8 cellular contexts compared by ENCODE assay signal in the genomic region with DNA sequence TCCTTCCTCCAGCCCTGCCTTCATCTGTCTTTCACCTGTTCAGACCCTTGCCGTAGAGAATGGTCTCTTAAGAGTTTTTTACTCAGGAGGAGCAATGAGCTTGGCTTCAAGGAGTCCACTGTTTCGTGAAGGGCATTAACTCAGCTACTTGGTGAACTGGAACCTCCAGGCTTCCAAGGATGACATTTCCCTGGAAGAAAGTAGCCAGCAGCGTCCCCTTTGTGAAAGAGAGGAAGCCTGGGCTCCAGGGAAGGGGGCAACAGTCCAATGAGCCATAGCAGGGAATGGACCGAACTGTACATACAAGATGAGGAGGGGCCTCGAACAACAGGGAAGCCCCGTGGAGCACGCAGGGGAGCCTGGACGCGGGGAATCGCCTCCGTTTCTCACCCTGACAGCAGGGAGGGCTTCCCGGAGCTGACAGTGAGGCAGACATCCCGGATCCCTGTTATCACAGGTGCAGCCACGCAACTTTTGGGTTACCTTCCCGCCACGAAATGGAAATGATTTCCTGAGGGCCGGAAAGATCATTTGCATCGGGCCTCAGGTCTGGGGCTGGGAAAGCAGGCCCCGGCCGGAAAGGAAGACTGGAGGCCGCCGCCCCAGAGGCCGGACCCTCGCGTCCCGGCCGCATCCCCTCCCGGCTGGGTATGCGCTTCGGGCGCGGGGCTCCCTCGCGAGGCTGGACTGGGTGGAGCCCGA. TPM values are rescaled to one million over a fixed set of nuclear protein-coding genes. Genes with fewer than 3 reads are reported as not detected.
DNase-seq lines count a peak whose midpoint lies in the region; ATAC-seq and TF ChIP-seq lines count a peak whose summit lies in the region.

No MANE protein-coding gene starts in this region.

- H3K4me1 ChIP-seq in ascending aorta (peaks cover 9 to 11% of the 10 kb centered on the region in 2 donors), suprapubic skin (peaks cover 50% of the 10 kb centered on the region)

- H3K4me3 ChIP-seq in ascending aorta (peak overlapping the region; percentile 60 to 63), lower leg skin (ENCODE audit: low read depth, poor library complexity, severe bottlenecking) (peak overlapping the region; percentile 46), suprapubic skin (peak overlapping the region; percentile 58)

- H3K27me3 Mint-ChIP-seq in activated CD4-positive, alpha-beta T cell treated with anti-CD3 and anti-CD28 coated beads, Interleukin-2, amount 10 ng/mL, durations not matched to agents 7 days and 5 days = peaks cover 30% of the 10 kb centered on the region

- H3K9me3 ChIP-seq in ascending aorta = no peaks in the 10 kb centered on the region
- H3K9me3 ChIP-seq in suprapubic skin = no peaks in the 10 kb centered on the region

- no peak for TF ChIP-seq POLR2A in lower leg skin (IDR thresholded peaks at IDR 0.05)
- no peak for TF ChIP-seq POLR2A in suprapubic skin (IDR thresholded peaks at IDR 0.05)

- no peak overlapping the region for H3K27ac ChIP-seq in ascending aorta
- peak overlapping the region; percentile 90 for H3K27ac ChIP-seq in suprapubic skin

- no peak for ATAC-seq in HG03095 (IDR thresholded peaks at IDR 0.05; ENCODE audit: unreplicated experiment)

- H3K9me3 Mint-ChIP-seq in activated CD4-positive, alpha-beta T cell treated with anti-CD3 and anti-CD28 coated beads, Interleukin-2, amount 10 ng/mL, durations not matched to agents 7 days and 5 days = no peaks in the 10 kb centered on the region

- no peaks in the 10 kb centered on the region for H3K36me3 ChIP-seq in ascending aorta
- no peaks in the 10 kb centered on the region for H3K36me3 ChIP-seq in suprapubic skin

- 23 to 35% methylated on average over 15 to 16 of the region's 35 CpGs for WGBS in lower leg skin, 2 donors
- 31% methylated on average over 5 of the region's 35 CpGs for WGBS in suprapubic skin

- POLR2A ChIA-PET in activated CD4-positive, alpha-beta T cell treated with anti-CD3 and anti-CD28 coated beads, Interleukin-2, amount 10 ng/mL, durations not matched to agents 7 days and 5 days (lab: Charles Lee) = no interaction called here

- intact Hi-C loops in ascending aorta (cut with DNase I) (no loop called here), lower leg skin (cut with DNase I; ENCODE audit: low total_unique reads) (no loop called here)

- no peak overlapping the region for H3K27ac Mint-ChIP-seq in activated CD4-positive, alpha-beta T cell treated with anti-CD3 and anti-CD28 coated beads, Interleukin-2, amount 10 ng/mL, durations not matched to agents 7 days and 5 days

- H3K36me3 Mint-ChIP-seq in activated CD4-positive, alpha-beta T cell treated with anti-CD3 and anti-CD28 coated beads, Interleukin-2, amount 10 ng/mL, durations not matched to agents 7 days and 5 days (ENCODE audit: low read depth) = no peaks in the 10 kb centered on the region

- no peak for TF ChIP-seq CTCF in ascending aorta (IDR thresholded peaks at IDR 0.05)
- TF ChIP-seq CTCF in lower leg skin (IDR thresholded peaks at IDR 0.05) = no peak
- no peak for TF ChIP-seq CTCF in suprapubic skin (IDR thresholded peaks at IDR 0.05)

- H3K4me3 Mint-ChIP-seq in activated CD4-positive, alpha-beta T cell treated with anti-CD3 and anti-CD28 coated beads, Interleukin-2, amount 10 ng/mL, durations not matched to agents 7 days and 5 days = peak overlapping the region; percentile 66

- CTCF ChIA-PET in activated CD4-positive, alpha-beta T cell treated with anti-CD3 and anti-CD28 coated beads, Interleukin-2, amount 10 ng/mL, durations not matched to agents 7 days and 5 days (lab: Charles Lee) = interaction anchor here (0.6 to 3.9 kb wide), 7 partner anchors 14 to 737 kb away, joined by 3 to 34 read pairs (median 3); partner anchors contain the start of genes PPP1R14D and VPS18

- no peak for DNase-seq in activated CD4-positive, alpha-beta T cell treated with anti-CD3 and anti-CD28 coated beads, Interleukin-2, amount 10 ng/mL, durations not matched to agents 7 days and 5 days
- DNase-seq in activated CD4-positive, alpha-beta T cell treated with anti-CD3 and anti-CD28 coated beads for 4 hours = no peak
- DNase-seq in ascending aorta (ENCODE audit: low spot score in 2 of 2) = no peak
- no peak for DNase-seq in lower leg skin (ENCODE audit: low spot score in 2 of 2)
- no peak for DNase-seq in suprapubic skin (ENCODE audit: low spot score in 2 of 2)
- DNase-seq in islet precursor cell = no peak
- DNase-seq in HuH-7 (ENCODE audit: low spot score) = no peak

- no peak for TF ChIP-seq EP300 in suprapubic skin (IDR thresholded peaks at IDR 0.05)

- peaks cover 31% of the 10 kb centered on the region for H3K4me1 Mint-ChIP-seq in activated CD4-positive, alpha-beta T cell treated with anti-CD3 and anti-CD28 coated beads, Interleukin-2, amount 10 ng/mL, durations not matched to agents 7 days and 5 days

- H3K27me3 ChIP-seq in ascending aorta = no peaks in the 10 kb centered on the region
- no peaks in the 10 kb centered on the region for H3K27me3 ChIP-seq in suprapubic skin

RNA-seq across cellular contexts. Expression of gene SPINT1, which starts 0.5 kb away (rescaled TPM):
- total RNA-seq in activated CD4-positive, alpha-beta T cell treated with anti-CD3 and anti-CD28 coated beads, Interleukin-2, amount 10 ng/mL, durations not matched to agents 7 days and 5 days = 1 to 10 TPM; 1.7 to 2.9 TPM
- 1.5 TPM for total RNA-seq in ascending aorta
- 100 to 1,000 TPM; 428 to 515 (median 502) TPM for total RNA-seq in lower leg skin
- 100 to 1,000 TPM; 303 to 430 (median 372) TPM for total RNA-seq in suprapubic skin

RNA-seq across cellular contexts. Expression of gene PPP1R14D, which starts 14.8 kb away (rescaled TPM):
- total RNA-seq in activated CD4-positive, alpha-beta T cell treated with anti-CD3 and anti-CD28 coated beads, Interleukin-2, amount 10 ng/mL, durations not matched to agents 7 days and 5 days = not detected
- not detected for total RNA-seq in ascending aorta
- total RNA-seq in lower leg skin = 1 to 10 TPM in 2 of 4 donors, under 1 TPM in 1, not detected in 1; 0.65 to 4.8 (median 2.4) TPM
- not detected for total RNA-seq in suprapubic skin

RNA-seq across cellular contexts. Expression of gene RHOV, which starts 30.7 kb away (rescaled TPM):
- not detected for total RNA-seq in activated CD4-positive, alpha-beta T cell treated with anti-CD3 and anti-CD28 coated beads, Interleukin-2, amount 10 ng/mL, durations not matched to agents 7 days and 5 days
- total RNA-seq in ascending aorta = not detected
- 100 to 1,000 TPM in 1 of 4 donors, 10 to 100 TPM in 3; 78.5 to 111 (median 95.9) TPM for total RNA-seq in lower leg skin
- 10 to 100 TPM; 46.9 to 96.3 (median 79.7) TPM for total RNA-seq in suprapubic skin

RNA-seq across cellular contexts. Expression of gene DNAJC17, which starts 36.1 kb away (rescaled TPM):
- 10 to 100 TPM; 42.2 to 44.3 TPM for total RNA-seq in activated CD4-positive, alpha-beta T cell treated with anti-CD3 and anti-CD28 coated beads, Interleukin-2, amount 10 ng/mL, durations not matched to agents 7 days and 5 days
- 26.2 TPM for total RNA-seq in ascending aorta
- total RNA-seq in lower leg skin = 10 to 100 TPM; 16.5 to 53.1 (median 29.3) TPM
- total RNA-seq in suprapubic skin = 10 to 100 TPM; 20.4 to 40.2 (median 30.3) TPM

RNA-seq across cellular contexts. Expression of gene ZFYVE19, which starts 36.4 kb away (rescaled TPM):
- 10 to 100 TPM; 31.1 to 32.2 TPM for total RNA-seq in activated CD4-positive, alpha-beta T cell treated with anti-CD3 and anti-CD28 coated beads, Interleukin-2, amount 10 ng/mL, durations not matched to agents 7 days and 5 days
- total RNA-seq in ascending aorta (61.0 TPM), lower leg skin (10 to 100 TPM; 30.9 to 65.7 (median 35.4) TPM), suprapubic skin (10 to 100 TPM; 33.3 to 57.1 (median 37.9) TPM)

Comparison
In these comparisons a context has a peak if more than half of its experiments do, and no peak if none do; other contexts are left out.
1. RNA of gene SPINT1, which starts 0.5 kb away (total RNA-seq): 428 to 515 TPM in lower leg skin and 303 to 430 TPM in suprapubic skin; 1.7 to 2.9 TPM in activated CD4-positive, alpha-beta T cell treated with anti-CD3 and anti-CD28 coated beads, Interleukin-2, amount 10 ng/mL, durations not matched to agents 7 days and 5 days and 1.5 TPM in ascending aorta (single experiment); every median in the first group is over 10 times any median in the second.
2. RNA of gene RHOV, which starts 30.7 kb away (total RNA-seq): 78.5 to 111 TPM in lower leg skin and 46.9 to 96.3 TPM in suprapubic skin; not detected in activated CD4-positive, alpha-beta T cell treated with anti-CD3 and anti-CD28 coated beads, Interleukin-2, amount 10 ng/mL, durations not matched to agents 7 days and 5 days and not detected in ascending aorta (single experiment); every median in the first group is over 10 times any median in the second.
3. Peak in every context shown above with its lines, with median percentiles within 50 percentile points of each other: H3K4me3 ChIP-seq.